8 cellular contexts compared by ENCODE assay signal in the genomic region with DNA sequence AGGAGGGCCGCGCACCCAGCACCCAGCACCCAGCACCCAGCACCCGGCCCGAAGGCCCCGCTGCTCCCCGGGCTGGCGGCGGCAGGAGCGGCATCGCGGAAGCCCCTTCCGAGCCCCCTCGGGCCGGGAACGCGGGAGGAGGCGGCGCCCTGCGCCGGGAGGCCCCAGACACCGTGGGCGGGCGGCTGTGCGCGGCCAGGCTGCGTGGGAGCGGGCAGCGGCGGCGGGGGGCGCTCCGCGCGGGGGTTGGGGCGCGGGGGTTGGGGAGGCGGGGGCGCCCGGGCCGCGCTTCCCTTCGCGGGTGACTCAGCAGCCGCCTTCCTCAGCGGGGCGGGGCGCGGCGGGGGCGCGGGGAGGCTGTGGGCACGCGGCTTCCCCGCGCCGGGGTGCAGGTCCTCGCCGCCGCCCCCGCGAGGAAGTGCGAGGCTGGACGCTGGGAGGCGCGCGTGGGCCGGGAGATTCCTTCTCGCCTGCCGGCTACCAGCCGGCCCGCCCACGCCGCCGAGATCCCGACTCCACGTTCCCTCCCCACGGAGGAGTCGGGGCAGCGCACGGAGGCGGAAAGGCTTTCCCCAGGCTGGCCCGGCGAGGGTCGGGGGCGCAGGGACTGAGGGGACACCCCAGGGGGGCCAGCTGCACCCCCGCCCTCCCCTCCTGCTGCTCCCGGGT.
DNase-seq lines count a peak whose midpoint lies in the region; ATAC-seq and TF ChIP-seq lines count a peak whose summit lies in the region.
"Not testable (repeated sequence)": the region's sequence is repeated elsewhere in the genome, so short reads cannot be mapped to it uniquely, and the experiment has no call there.

No MANE protein-coding gene starts in this region.

- peak overlapping the region; percentile 20; the same call in 1 of the 2 replicates for H3K4me3 ChIP-seq in HUES6 (ENCODE audit: low read depth, low read length)
- not testable (repeated sequence) for H3K4me3 ChIP-seq in fibroblast of villous mesenchyme (ENCODE audit: low read depth, low read length)

- ATAC-seq in WTC11 (peak; percentile 28), left lobe of liver (peak; percentile 89)
- ATAC-seq in stimulated activated naive CD8-positive, alpha-beta T cell treated with anti-CD3 and anti-CD28 coated beads, Interleukin-15, Interleukin-2, amounts not matched to agents 100 U/mL and 50 U/mL, for 24 hours: peak; percentile 55

- CTCF ChIA-PET in WTC11 (lab: Charles Lee): not testable (repeated sequence)

- peak; percentile 18 for DNase-seq in COLO668 (lab: John Stamatoyannopoulos, UW; ENCODE audit: unreplicated experiment)
- peak; percentile 16 for DNase-seq in WTC11 (ENCODE audit: low spot score)
- DNase-seq in activated naive CD8-positive, alpha-beta T cell treated with anti-CD3 and anti-CD28 coated beads for 36 hours: peak; percentile 36
- DNase-seq in fibroblast of villous mesenchyme (ENCODE audit: low read depth): peak; percentile 3
- DNase-seq in left lobe of liver (ENCODE audit: low spot score): peak; percentile 51
- DNase-seq in posterior vena cava (ENCODE audit: low spot score): peak; percentile 81
- DNase-seq in stimulated activated naive CD8-positive, alpha-beta T cell treated with anti-CD3 and anti-CD28 coated beads, Interleukin-15, Interleukin-2, amounts not matched to agents 100 U/mL and 50 U/mL, for 24 hours: peak; percentile 58

- not testable (repeated sequence) for H3K4me1 ChIP-seq in HUES6 (ENCODE audit: control insufficient read depth, insufficient read depth, low read length)

- not testable (repeated sequence) for H3K9ac ChIP-seq in HUES6 (ENCODE audit: low read length)

- H3K36me3 ChIP-seq in HUES6 (ENCODE audit: control insufficient read depth, insufficient read depth, low read length): not testable (repeated sequence)

- not testable (repeated sequence) for H3K9me3 ChIP-seq in HUES6 (ENCODE audit: control insufficient read depth, insufficient read depth, low read depth, low read length)

- H3K4me1 Mint-ChIP-seq in WTC11; activated naive CD8-positive, alpha-beta T cell treated with anti-CD3 and anti-CD28 coated beads for 36 hours: not testable (repeated sequence)

- H3K9me3 Mint-ChIP-seq in WTC11; activated naive CD8-positive, alpha-beta T cell treated with anti-CD3 and anti-CD28 coated beads for 36 hours: not testable (repeated sequence)

- not testable (repeated sequence) for TF ChIP-seq CTCF in WTC11 (IDR thresholded peaks at IDR 0.05); fibroblast of villous mesenchyme (IDR thresholded peaks at IDR 0.05; ENCODE audit: insufficient read depth, low read depth, low read length)

- peaks cover 43% of the 10 kb centered on the region for H3K27me3 Mint-ChIP-seq in WTC11 (ENCODE audit: low read depth)
- H3K27me3 Mint-ChIP-seq in activated naive CD8-positive, alpha-beta T cell treated with anti-CD3 and anti-CD28 coated beads for 36 hours: peaks cover 25% of the 10 kb centered on the region

- POLR2A ChIA-PET in WTC11 (lab: Charles Lee): not testable (repeated sequence)

- H3K4me3 Mint-ChIP-seq in WTC11: peak overlapping the region; percentile 68; the same call in 1 of the 2 replicates
- not testable (repeated sequence) for H3K4me3 Mint-ChIP-seq in activated naive CD8-positive, alpha-beta T cell treated with anti-CD3 and anti-CD28 coated beads for 36 hours

- H3K27ac Mint-ChIP-seq in WTC11; activated naive CD8-positive, alpha-beta T cell treated with anti-CD3 and anti-CD28 coated beads for 36 hours: not testable (repeated sequence)

- H3K36me3 Mint-ChIP-seq in WTC11; activated naive CD8-positive, alpha-beta T cell treated with anti-CD3 and anti-CD28 coated beads for 36 hours: not testable (repeated sequence)

- intact Hi-C loops in posterior vena cava (cut with DNase I): not testable (repeated sequence)

- H3K27me3 ChIP-seq in HUES6 (ENCODE audit: control insufficient read depth, insufficient read depth, low read length): peaks cover 51% of the 10 kb centered on the region

- not testable (repeated sequence) for H3K27ac ChIP-seq in HUES6 (ENCODE audit: low read depth, low read length)

Comparison
In these comparisons a context has a peak if more than half of its experiments do, and no peak if none do; other contexts are left out.
1. DNase-seq: peak in every context shown above with its lines; median percentile 81 in posterior vena cava; 58 in stimulated activated naive CD8-positive, alpha-beta T cell treated with anti-CD3 and anti-CD28 coated beads, Interleukin-15, Interleukin-2, amounts not matched to agents 100 U/mL and 50 U/mL, for 24 hours; 51 in left lobe of liver; 36 in activated naive CD8-positive, alpha-beta T cell treated with anti-CD3 and anti-CD28 coated beads for 36 hours; 18 in COLO668; 16 in WTC11; 3 in fibroblast of villous mesenchyme.
2. ATAC-seq: peak in every context shown above with its lines; median percentile 89 in left lobe of liver; 55 in stimulated activated naive CD8-positive, alpha-beta T cell treated with anti-CD3 and anti-CD28 coated beads, Interleukin-15, Interleukin-2, amounts not matched to agents 100 U/mL and 50 U/mL, for 24 hours; 28 in WTC11.